Comparison of ENCODE assay signal across 15 cellular contexts in genomic region chr9:129506892-129507291, GRCh38.
A peak's percentile ranks its signal among the peaks of the same experiment; 100 is the strongest.
DNase-seq lines count a peak whose midpoint lies in the region; ATAC-seq lines count a peak whose summit lies in the region.
"Had no signal": no experiment of that assay in that cellular context is flagged by ENCODE, and none has a peak within 500 bp of the region (broad histone marks: within the 10 kb centered on the region; RNA-seq: fewer than 3 reads in every experiment).

No MANE protein-coding gene starts in this region.

- H3K4me3 ChIP-seq in right cardiac atrium (ENCODE audit: low read length): no peak overlapping the region
- H3K4me3 ChIP-seq: esophagus muscularis mucosa, upper lobe of left lung had no signal

- CTCF ChIA-PET in activated CD8-positive, alpha-beta T cell treated with anti-CD3 and anti-CD28 coated beads, Interleukin-2, amount 10 ng/mL, durations not matched to agents 7 days and 5 days (lab: Charles Lee): no interaction called here

- no peak overlapping the region for H3K27ac ChIP-seq in right cardiac atrium (ENCODE audit: low read length)
- H3K27ac ChIP-seq: upper lobe of left lung had no signal

- H3K4me1 Mint-ChIP-seq in activated T-helper 17 cell treated with anti-CD3 and anti-CD28 coated beads, Interleukin-2, amount 50 U/mL, for 72 hours: peaks cover 11% of the 10 kb centered on the region
- peaks cover 12% of the 10 kb centered on the region for H3K4me1 Mint-ChIP-seq in activated CD8-positive, alpha-beta T cell treated with anti-CD3 and anti-CD28 coated beads, Interleukin-2, amount 10 ng/mL, durations not matched to agents 7 days and 5 days (ENCODE audit: low read depth)

- DNase-seq in DMS 273 (lab: John Stamatoyannopoulos, UW; ENCODE audit: unreplicated experiment) (peak; percentile 47), DMS 273 treated with DMSO at 0.1 percent for 48 hours (lab: John Stamatoyannopoulos, UW) (no peak), right cardiac atrium (no peak), sciatic nerve (ENCODE audit: low spot score) (no peak)
- DNase-seq in activated CD8-positive, alpha-beta T cell treated with anti-CD3 and anti-CD28 coated beads, Interleukin-2, amount 10 ng/mL, durations not matched to agents 7 days and 5 days: no peak
- DNase-seq: 8988T; activated CD4-positive, alpha-beta T cell treated with anti-CD3 and anti-CD28 coated beads, Interleukin-2, amount 50 U/mL, for 1 hour; NCI-H1930; upper lobe of left lung had no signal

- H3K27me3 Mint-ChIP-seq in activated T-helper 17 cell treated with anti-CD3 and anti-CD28 coated beads, Interleukin-2, amount 50 U/mL, for 72 hours: no peaks in the 10 kb centered on the region
- H3K27me3 Mint-ChIP-seq in activated CD8-positive, alpha-beta T cell treated with anti-CD3 and anti-CD28 coated beads, Interleukin-2, amount 10 ng/mL, durations not matched to agents 7 days and 5 days (ENCODE audit: low read depth): peaks cover 3% of the 10 kb centered on the region

- intact Hi-C loops in right cardiac atrium (cut with DNase I) (loop anchor here in 2 of 4 donors (10.0 kb wide), 2 partner anchors 48 to 58 kb away; no protein-coding TSS in a partner anchor), sciatic nerve (cut with DNase I) (no loop called here)

- peaks cover 25% of the 10 kb centered on the region for H3K36me3 Mint-ChIP-seq in activated T-helper 17 cell treated with anti-CD3 and anti-CD28 coated beads, Interleukin-2, amount 50 U/mL, for 72 hours (ENCODE audit: low read depth)
- no peaks in the 10 kb centered on the region for H3K36me3 Mint-ChIP-seq in activated CD8-positive, alpha-beta T cell treated with anti-CD3 and anti-CD28 coated beads, Interleukin-2, amount 10 ng/mL, durations not matched to agents 7 days and 5 days (ENCODE audit: low read depth)
- H3K36me3 Mint-ChIP-seq: IgD-negative memory B cell; natural killer cell treated with Interleukin-12 subunit alpha and Interleukin-12 subunit beta and Interleukin-15 and Interleukin-18, amount 100 ng/mL, for 72 hours had no signal

- H3K4me1 ChIP-seq in right cardiac atrium (ENCODE audit: control insufficient read depth, insufficient read depth, low read length): no peaks in the 10 kb centered on the region

- no peaks in the 10 kb centered on the region for H3K27me3 ChIP-seq in right cardiac atrium (ENCODE audit: control insufficient read depth, insufficient read depth)
- H3K27me3 ChIP-seq: esophagus muscularis mucosa, upper lobe of left lung had no signal

- WGBS in right cardiac atrium: 51% methylated on average over 6 of the region's 6 CpGs

- H3K9me3 Mint-ChIP-seq in activated T-helper 17 cell treated with anti-CD3 and anti-CD28 coated beads, Interleukin-2, amount 50 U/mL, for 72 hours: no peaks in the 10 kb centered on the region
- no peaks in the 10 kb centered on the region for H3K9me3 Mint-ChIP-seq in activated CD8-positive, alpha-beta T cell treated with anti-CD3 and anti-CD28 coated beads, Interleukin-2, amount 10 ng/mL, durations not matched to agents 7 days and 5 days (ENCODE audit: insufficient read depth)
- H3K9me3 Mint-ChIP-seq: IgD-negative memory B cell; natural killer cell treated with Interleukin-12 subunit alpha and Interleukin-12 subunit beta and Interleukin-15 and Interleukin-18, amount 100 ng/mL, for 72 hours had no signal

- no peak overlapping the region for H3K4me3 Mint-ChIP-seq in activated T-helper 17 cell treated with anti-CD3 and anti-CD28 coated beads, Interleukin-2, amount 50 U/mL, for 72 hours
- H3K4me3 Mint-ChIP-seq in activated CD8-positive, alpha-beta T cell treated with anti-CD3 and anti-CD28 coated beads, Interleukin-2, amount 10 ng/mL, durations not matched to agents 7 days and 5 days: no peak overlapping the region
- H3K4me3 Mint-ChIP-seq: IgD-negative memory B cell; natural killer cell treated with Interleukin-12 subunit alpha and Interleukin-12 subunit beta and Interleukin-15 and Interleukin-18, amount 100 ng/mL, for 72 hours had no signal

- no peaks in the 10 kb centered on the region for H3K9me3 ChIP-seq in right cardiac atrium (ENCODE audit: control insufficient read depth, low read length)
- H3K9me3 ChIP-seq: upper lobe of left lung had no signal

- H3K27ac Mint-ChIP-seq in activated T-helper 17 cell treated with anti-CD3 and anti-CD28 coated beads, Interleukin-2, amount 50 U/mL, for 72 hours: peak overlapping the region; percentile 39
- no peak overlapping the region for H3K27ac Mint-ChIP-seq in activated CD8-positive, alpha-beta T cell treated with anti-CD3 and anti-CD28 coated beads, Interleukin-2, amount 10 ng/mL, durations not matched to agents 7 days and 5 days
- H3K27ac Mint-ChIP-seq: IgD-negative memory B cell; natural killer cell treated with Interleukin-12 subunit alpha and Interleukin-12 subunit beta and Interleukin-15 and Interleukin-18, amount 100 ng/mL, for 72 hours had no signal

- ATAC-seq in activated T-helper 17 cell treated with anti-CD3 and anti-CD28 coated beads, Interleukin-2, amount 50 U/mL, for 72 hours (replicated peaks): no peak
- ATAC-seq in right cardiac atrium (peak; percentile 54 to 61), sciatic nerve (peak; percentile 26), GM18868 (IDR thresholded peaks at IDR 0.05; ENCODE audit: unreplicated experiment) (no peak), HG03280 (IDR thresholded peaks at IDR 0.05; ENCODE audit: unreplicated experiment) (no peak)
- no peak for ATAC-seq in activated CD8-positive, alpha-beta T cell treated with anti-CD3 and anti-CD28 coated beads, Interleukin-2, amount 10 ng/mL, durations not matched to agents 7 days and 5 days
- ATAC-seq: natural killer cell treated with Interleukin-12 subunit alpha and Interleukin-12 subunit beta and Interleukin-15 and Interleukin-18, amount 100 ng/mL, for 72 hours had no signal

- POLR2A ChIA-PET in activated CD8-positive, alpha-beta T cell treated with anti-CD3 and anti-CD28 coated beads, Interleukin-2, amount 10 ng/mL, durations not matched to agents 7 days and 5 days (lab: Charles Lee): no interaction called here

Comparison
In these comparisons a context has a peak if more than half of its experiments do, and no peak if none do; other contexts are left out.
1. ATAC-seq: peak in right cardiac atrium (2 of 2) and sciatic nerve (single experiment); none in activated T-helper 17 cell treated with anti-CD3 and anti-CD28 coated beads, Interleukin-2, amount 50 U/mL, for 72 hours (single experiment), GM18868 (single experiment), activated CD8-positive, alpha-beta T cell treated with anti-CD3 and anti-CD28 coated beads, Interleukin-2, amount 10 ng/mL, durations not matched to agents 7 days and 5 days (single experiment) and HG03280 (single experiment).